ENCODE assay signal across 8 cellular contexts in genomic region chr19:50658438-50659317, GRCh38. TPM values are rescaled to one million over a fixed set of nuclear protein-coding genes. Genes with fewer than 3 reads are reported as not detected.
A peak's percentile ranks its signal among the peaks of the same experiment; 100 is the strongest.
DNase-seq lines count a peak whose midpoint lies in the region; ATAC-seq, FAIRE-seq and TF ChIP-seq lines count a peak whose summit lies in the region.

No MANE protein-coding gene starts in this region.

- peaks cover 4% of the 10 kb centered on the region for H3K36me3 Mint-ChIP-seq in activated CD8-positive, alpha-beta T cell treated with anti-CD3 and anti-CD28 coated beads for 36 hours (ENCODE audit: low read depth)
- H3K36me3 Mint-ChIP-seq in stimulated activated naive B cell treated with anti-CD40 and anti-IgM and Interleukin-4, amounts not matched to agents 10 μg/mL and 1 μg/mL and 100 μg/mL, for 72 hours, result peaks cover 5 to 13% of the 10 kb centered on the region in 2 donors

- peak overlapping the region; percentile 49 for H2AFZ ChIP-seq in endothelial cell of umbilical vein (ENCODE audit: low read depth, low read length)

- H3K27ac Mint-ChIP-seq in activated CD8-positive, alpha-beta T cell treated with anti-CD3 and anti-CD28 coated beads for 36 hours, result peak overlapping the region; percentile 90
- H3K27ac Mint-ChIP-seq in stimulated activated naive B cell treated with anti-CD40 and anti-IgM and Interleukin-4, amounts not matched to agents 10 μg/mL and 1 μg/mL and 100 μg/mL, for 72 hours, result peak overlapping the region; percentile 94

- peaks cover 11% of the 10 kb centered on the region for H3K4me1 ChIP-seq in endothelial cell of umbilical vein (ENCODE audit: control insufficient read depth, extremely low read depth, insufficient read depth, low read length)
- H3K4me1 ChIP-seq in muscle layer of duodenum (ENCODE audit: control insufficient read depth in 1 of 2, insufficient read depth in 2 of 2, low read length in 2 of 2), result peaks cover 0 to 12% of the 10 kb centered on the region in 2 donors

- TF ChIP-seq POLR2A in endothelial cell of umbilical vein (IDR thresholded peaks at IDR 0.05; ENCODE audit: low read depth, low read length), result no peak

- peak overlapping the region; percentile 54 for H3K4me2 ChIP-seq in endothelial cell of umbilical vein (ENCODE audit: insufficient read depth, low read length)

- DNase-seq in DMS79 treated with DMSO at 0.1 percent for 48 hours (lab: John Stamatoyannopoulos, UW) (peak; percentile 82), NCI-H1930 (lab: John Stamatoyannopoulos, UW) (peak; percentile 92 to 99), endothelial cell of umbilical vein (ENCODE audit: low read depth, low spot score) (peak; percentile 75), NCI-H345 treated with DMSO at 0.1 percent for 48 hours (lab: John Stamatoyannopoulos, UW; ENCODE audit: unreplicated experiment) (no peak)
- DNase-seq in activated CD8-positive, alpha-beta T cell treated with anti-CD3 and anti-CD28 coated beads for 36 hours, result peak; percentile 79
- DNase-seq in stimulated activated naive B cell treated with anti-CD40 and anti-IgM and Interleukin-4, amounts not matched to agents 10 μg/mL and 1 μg/mL and 100 μg/mL, for 72 hours, result peak; percentile 88

- H3K4me3 Mint-ChIP-seq in activated CD8-positive, alpha-beta T cell treated with anti-CD3 and anti-CD28 coated beads for 36 hours, result peak overlapping the region; percentile 77
- H3K4me3 Mint-ChIP-seq in stimulated activated naive B cell treated with anti-CD40 and anti-IgM and Interleukin-4, amounts not matched to agents 10 μg/mL and 1 μg/mL and 100 μg/mL, for 72 hours, result peak overlapping the region; percentile 87 to 92

- BruUV-seq in endothelial cell of umbilical vein (replicated peaks; lab: Mats Ljungman, UMichigan), result TSS peak; percentile 19

- H3K9me3 ChIP-seq in endothelial cell of umbilical vein (replicated peaks; ENCODE audit: control insufficient read depth, insufficient read depth, low read length) (no peaks in the 10 kb centered on the region), muscle layer of duodenum (ENCODE audit: control insufficient read depth in 1 of 2, low read length in 2 of 2) (peaks cover 0 to 4% of the 10 kb centered on the region in 2 donors)

- dilution Hi-C loops in endothelial cell of umbilical vein (cut with MboI; ENCODE audit: extremely low pct_ligation_motif_present, low sequenced_read_pairs), result no loop called here

- POLR2A ChIA-PET in activated CD8-positive, alpha-beta T cell treated with anti-CD3 and anti-CD28 coated beads for 36 hours (lab: Charles Lee), result interaction anchor here (0.5 kb wide), 1 partner anchor 66 kb away, joined by 3 read pairs; no protein-coding TSS in a partner anchor
- POLR2A ChIA-PET in endothelial cell of umbilical vein (lab: Charles Lee), result no interaction called here

- H4K20me1 ChIP-seq in endothelial cell of umbilical vein (replicated peaks; ENCODE audit: control insufficient read depth, extremely low read depth, insufficient read depth, low read length), result no peaks in the 10 kb centered on the region

- H3K27ac ChIP-seq in endothelial cell of umbilical vein (ENCODE audit: insufficient read depth, low read depth, low read length), result peak overlapping the region; percentile 71
- H3K27ac ChIP-seq in muscle layer of duodenum (ENCODE audit: low read length), result no peak overlapping the region

- H3K4me3 ChIP-seq in endothelial cell of umbilical vein (replicated peaks in 1 of 3; ENCODE audit: insufficient read depth in 1 of 3, low read depth in 1 of 3, low read length in 3 of 3), result peak overlapping the region in 2 of 3 experiments; percentile 29 to 33
- peak overlapping the region; percentile 5 to 53 for H3K4me3 ChIP-seq in muscle layer of duodenum (ENCODE audit: low read depth in 1 of 2, low read length in 2 of 2)

- H3K9ac ChIP-seq in endothelial cell of umbilical vein (replicated peaks; ENCODE audit: extremely low read depth, insufficient read depth, low read length), result peak overlapping the region; percentile 61

- H3K36me3 ChIP-seq in endothelial cell of umbilical vein (ENCODE audit: control insufficient read depth in 2 of 2, extremely low read depth in 1 of 2, insufficient read depth in 2 of 2, low read length in 2 of 2), result no peaks in the 10 kb centered on the region
- no peaks in the 10 kb centered on the region for H3K36me3 ChIP-seq in muscle layer of duodenum (ENCODE audit: control insufficient read depth in 1 of 2, insufficient read depth in 2 of 2, low read length in 2 of 2)

- intact Hi-C loops in activated CD8-positive, alpha-beta T cell treated with anti-CD3 and anti-CD28 coated beads for 36 hours (cut with micrococcal nuclease), result no loop called here
- intact Hi-C loops in endothelial cell of umbilical vein (cut with micrococcal nuclease), result loop anchor here (1.0 to 5.0 kb wide), 5 partner anchors 50 to 326 kb away; no protein-coding TSS in a partner anchor

- H3K27me3 Mint-ChIP-seq in activated CD8-positive, alpha-beta T cell treated with anti-CD3 and anti-CD28 coated beads for 36 hours, result peaks cover 63% of the 10 kb centered on the region
- peaks cover 58 to 87% of the 10 kb centered on the region in 2 donors for H3K27me3 Mint-ChIP-seq in stimulated activated naive B cell treated with anti-CD40 and anti-IgM and Interleukin-4, amounts not matched to agents 10 μg/mL and 1 μg/mL and 100 μg/mL, for 72 hours

- H3K9me1 ChIP-seq in endothelial cell of umbilical vein (replicated peaks; ENCODE audit: control insufficient read depth, extremely low read depth, insufficient read depth, low read length), result no peaks in the 10 kb centered on the region

- no peaks in the 10 kb centered on the region for H3K79me2 ChIP-seq in endothelial cell of umbilical vein (ENCODE audit: control insufficient read depth, insufficient read depth, low read length)

- H3K9me3 Mint-ChIP-seq in activated CD8-positive, alpha-beta T cell treated with anti-CD3 and anti-CD28 coated beads for 36 hours, result peaks cover 20% of the 10 kb centered on the region
- H3K9me3 Mint-ChIP-seq in stimulated activated naive B cell treated with anti-CD40 and anti-IgM and Interleukin-4, amounts not matched to agents 10 μg/mL and 1 μg/mL and 100 μg/mL, for 72 hours, result peaks cover 10 to 24% of the 10 kb centered on the region in 2 donors

- peak; percentile 50 for FAIRE-seq in endothelial cell of umbilical vein (lab: Jason Lieb, UNC)

- ATAC-seq in activated CD8-positive, alpha-beta T cell treated with anti-CD3 and anti-CD28 coated beads for 36 hours, result peak; percentile 62
- peak; percentile 67 to 71 for ATAC-seq in stimulated activated naive B cell treated with anti-CD40 and anti-IgM and Interleukin-4, amounts not matched to agents 10 μg/mL and 1 μg/mL and 100 μg/mL, for 72 hours (replicated peaks)
- ATAC-seq in GM21447 (IDR thresholded peaks at IDR 0.05; ENCODE audit: unreplicated experiment), result no peak

- H3K27me3 ChIP-seq in endothelial cell of umbilical vein (ENCODE audit: control insufficient read depth in 2 of 2, insufficient read depth in 2 of 2, low read length in 2 of 2), result peaks cover 0 to 2% of the 10 kb centered on the region in 2 experiments
- peaks cover 10% of the 10 kb centered on the region for H3K27me3 ChIP-seq in muscle layer of duodenum (ENCODE audit: low read depth, low read length)

- H3K4me1 Mint-ChIP-seq in activated CD8-positive, alpha-beta T cell treated with anti-CD3 and anti-CD28 coated beads for 36 hours (ENCODE audit: low read depth), result peaks cover 16% of the 10 kb centered on the region
- H3K4me1 Mint-ChIP-seq in stimulated activated naive B cell treated with anti-CD40 and anti-IgM and Interleukin-4, amounts not matched to agents 10 μg/mL and 1 μg/mL and 100 μg/mL, for 72 hours, result peaks cover 7 to 12% of the 10 kb centered on the region in 2 donors

- TF ChIP-seq CTCF in activated CD8-positive, alpha-beta T cell treated with anti-CD3 and anti-CD28 coated beads for 36 hours (IDR thresholded peaks at IDR 0.05), result no peak
- peak in 1 of 2 donors; percentile 18 for TF ChIP-seq CTCF in endothelial cell of umbilical vein (IDR thresholded peaks at IDR 0.05; ENCODE audit: extremely low read depth in 1 of 2, insufficient read depth in 1 of 2, low read depth in 1 of 2, low read length in 2 of 2)

- CTCF ChIA-PET in activated CD8-positive, alpha-beta T cell treated with anti-CD3 and anti-CD28 coated beads for 36 hours (lab: Charles Lee), result no interaction called here
- CTCF ChIA-PET in endothelial cell of umbilical vein (lab: Charles Lee), result no interaction called here

TF ChIP-seq in endothelial cell of umbilical vein, 7 proteins besides CTCF, POLR2A, EP300 and RAD21 (continues in another document):
- TF ChIP-seq JUN (IDR thresholded peaks at IDR 0.05; ENCODE audit: borderline replicate concordance, insufficient read depth, insufficient read length, low read depth), result no peak
- TF ChIP-seq POLR2AphosphoS5 (IDR thresholded peaks at IDR 0.05; ENCODE audit: insufficient read depth, low read depth, low read length), result no peak
- TF ChIP-seq MAX (IDR thresholded peaks at IDR 0.05; ENCODE audit: insufficient read depth, insufficient read length), result no peak
- TF ChIP-seq EZH2 (IDR thresholded peaks at IDR 0.05; ENCODE audit: borderline replicate concordance, low read depth, low read length, severe bottlenecking), result no peak

RNA-seq across cellular contexts. Expression of gene C19orf81, which starts 9.4 kb away (rescaled TPM):
- total RNA-seq in activated CD8-positive, alpha-beta T cell treated with anti-CD3 and anti-CD28 coated beads for 36 hours, result 1 to 10 TPM; 1.5 to 3.2 TPM
- total RNA-seq in endothelial cell of umbilical vein, result 1.1 and 2.5 TPM in 2 replicates
- polyA plus RNA-seq in endothelial cell of umbilical vein, result 0.79 and 2.1 TPM in 2 replicates
- 0.25 and 0.69 TPM in 2 replicates for polyA plus RNA-seq in endothelial cell of umbilical vein (2011; cell fraction: cytosol; rRNA removed)
- polyA plus RNA-seq in endothelial cell of umbilical vein (2011; cell fraction: nucleus; rRNA removed), result not detected in 2 replicates
- polyA plus RNA-seq in endothelial cell of umbilical vein (2012), result 1.3 and 3.0 TPM in 2 replicates
- 0.57 TPM in 1 of 2 replicates, not detected in the other for polyA minus RNA-seq in endothelial cell of umbilical vein
- polyA minus RNA-seq in endothelial cell of umbilical vein (2011; cell fraction: cytosol; rRNA and poly(A)+ RNA removed), result not detected
- not detected in 2 replicates for polyA minus RNA-seq in endothelial cell of umbilical vein (2011; cell fraction: nucleus; rRNA and poly(A)+ RNA removed)

RNA-seq across cellular contexts. Expression of gene SYT3, which starts 19.0 kb away (rescaled TPM):
- total RNA-seq in activated CD8-positive, alpha-beta T cell treated with anti-CD3 and anti-CD28 coated beads for 36 hours, result not detected
- 0.53 TPM in 1 of 2 replicates, not detected in the other for total RNA-seq in endothelial cell of umbilical vein
- polyA plus RNA-seq in endothelial cell of umbilical vein, result 0.11 TPM in 1 of 2 replicates, not detected in the other
- polyA plus RNA-seq in endothelial cell of umbilical vein (2011; cell fraction: cytosol; rRNA removed), result 0.03 and 0.04 TPM in 2 replicates
- polyA plus RNA-seq in endothelial cell of umbilical vein (2011; cell fraction: nucleus; rRNA removed), result 0.10 and 0.13 TPM in 2 replicates
- polyA plus RNA-seq in endothelial cell of umbilical vein (2012), result 0.63 and 1.8 TPM in 2 replicates
- polyA minus RNA-seq in endothelial cell of umbilical vein, result 0.19 and 0.36 TPM in 2 replicates
- polyA minus RNA-seq in endothelial cell of umbilical vein (2011; cell fraction: cytosol; rRNA and poly(A)+ RNA removed), result not detected
- polyA minus RNA-seq in endothelial cell of umbilical vein (2011; cell fraction: nucleus; rRNA and poly(A)+ RNA removed), result not detected in 2 replicates
